Comparison of ENCODE assay signal across 8 cellular contexts in the genomic region with DNA sequence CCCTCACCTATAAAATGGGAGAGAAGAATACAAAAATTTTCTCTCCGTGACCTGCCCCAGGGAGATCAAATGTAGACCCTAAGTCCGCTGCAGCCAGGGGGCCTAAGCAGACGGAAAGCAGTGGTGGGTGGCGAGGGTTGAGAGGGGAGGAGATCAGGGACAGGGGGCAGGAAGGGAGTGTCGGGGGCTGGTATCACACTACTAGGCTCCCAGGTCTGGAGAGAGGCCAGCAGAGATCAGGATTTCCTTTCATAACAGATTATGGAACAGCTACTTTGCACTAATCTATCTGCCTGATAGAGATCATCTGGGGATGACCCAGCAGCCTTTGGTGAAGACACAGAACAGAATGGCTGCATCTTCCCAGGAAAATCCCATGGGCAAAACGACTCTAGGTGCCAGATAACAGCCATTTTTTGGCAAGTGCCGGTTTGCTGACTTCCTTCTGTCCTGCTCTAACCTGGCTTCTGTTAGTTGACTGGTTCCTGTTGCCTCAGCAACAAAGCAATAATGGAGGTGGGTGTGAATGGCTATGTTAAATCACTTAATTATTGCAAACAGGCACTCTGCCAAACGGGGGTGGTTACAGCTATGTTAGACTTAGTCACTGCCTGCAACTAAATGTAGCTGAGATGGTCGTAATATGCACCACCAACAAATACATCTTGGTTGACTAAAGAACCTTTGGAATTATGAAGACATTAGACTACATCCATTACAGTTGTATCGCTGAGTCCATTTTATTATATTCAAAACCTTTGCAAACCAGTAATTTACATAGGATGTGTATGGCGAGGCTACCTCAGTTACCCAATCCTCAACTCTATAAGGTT. TPM values are rescaled to one million over a fixed set of nuclear protein-coding genes. Genes with fewer than 3 reads are reported as not detected.
DNase-seq lines count a peak whose midpoint lies in the region; ATAC-seq and TF ChIP-seq lines count a peak whose summit lies in the region.

No MANE protein-coding gene starts in this region.

- H3K4me1 ChIP-seq in sigmoid colon: peaks cover 0 to 39% (median 30%) of the 10 kb centered on the region in 4 donors

- peak overlapping the region; percentile 27 to 47 (median 40) for H3K27ac ChIP-seq in sigmoid colon

- WGBS in sigmoid colon, 2 donors: 20 to 42% methylated on average over 11 of the region's 11 CpGs

- TF ChIP-seq EP300 in sigmoid colon (IDR thresholded peaks at IDR 0.05): no peak

- H3K36me3 ChIP-seq in sigmoid colon: no peaks in the 10 kb centered on the region

- ATAC-seq in GM19397 (IDR thresholded peaks at IDR 0.05; ENCODE audit: unreplicated experiment) (no peak), HG03139 (IDR thresholded peaks at IDR 0.05; ENCODE audit: unreplicated experiment) (no peak)

- H3K9me3 ChIP-seq in sigmoid colon: no peaks in the 10 kb centered on the region

- no peak for TF ChIP-seq POLR2A in sigmoid colon (IDR thresholded peaks at IDR 0.05)

- intact Hi-C loops in cardiac septum (cut with DNase I): loop anchor here (5.0 kb wide), 3 partner anchors 104 to 189 kb away; partner anchors contain the start of genes AHCYL1 and CSF1
- intact Hi-C loops in sigmoid colon (cut with DNase I): loop anchor here (5.0 kb wide), 2 partner anchors 119 to 189 kb away; partner anchors contain the start of genes AHCYL1 and CSF1

- DNase-seq in activated naive CD4-positive, alpha-beta T cell treated with Interleukin-2 at 50 U/mL for 16 hours: peak; percentile 47
- no peak for DNase-seq in activated naive CD4-positive, alpha-beta T cell treated with anti-CD3 and anti-CD28 coated beads, Interleukin-2, amount 50 U/mL, for 16 hours
- DNase-seq in NCI-H69 (lab: John Stamatoyannopoulos, UW) (peak; percentile 96), cardiac septum (ENCODE audit: low spot score) (peak; percentile 75), sigmoid colon (peak; percentile 65)
- peak; percentile 40 for DNase-seq in activated gamma-delta T cell treated with anti-CD3 and anti-CD28 coated beads, Interleukin-2, amount 50 U/mL, for 16 hours (ENCODE audit: low read depth)

- TF ChIP-seq CTCF in sigmoid colon (IDR thresholded peaks at IDR 0.05): no peak

- no peak overlapping the region for H3K4me3 ChIP-seq in sigmoid colon

- H3K27me3 ChIP-seq in sigmoid colon: no peaks in the 10 kb centered on the region

RNA-seq across cellular contexts. Expression of gene EPS8L3, which starts 30.0 kb away (rescaled TPM):
- total RNA-seq in cardiac septum (not detected), sigmoid colon (1 to 10 TPM in 2 of 4 donors, not detected in 2; 1.1 to 1.4 TPM)
- 100 to 1,000 TPM in 1 of 3 donors, 10 to 100 TPM in 2; 81.7 to 212 (median 84.4) TPM for polyA plus RNA-seq in sigmoid colon

RNA-seq across cellular contexts. Expression of gene GSTM3, which starts 52.9 kb away (rescaled TPM):
- total RNA-seq in cardiac septum (93.2 TPM), sigmoid colon (100 to 1,000 TPM in 3 of 4 donors, 10 to 100 TPM in 1; 61.1 to 143 (median 122) TPM)
- 10 to 100 TPM; 21.6 to 64.3 (median 40.2) TPM for polyA plus RNA-seq in sigmoid colon
